In the genomic region with DNA sequence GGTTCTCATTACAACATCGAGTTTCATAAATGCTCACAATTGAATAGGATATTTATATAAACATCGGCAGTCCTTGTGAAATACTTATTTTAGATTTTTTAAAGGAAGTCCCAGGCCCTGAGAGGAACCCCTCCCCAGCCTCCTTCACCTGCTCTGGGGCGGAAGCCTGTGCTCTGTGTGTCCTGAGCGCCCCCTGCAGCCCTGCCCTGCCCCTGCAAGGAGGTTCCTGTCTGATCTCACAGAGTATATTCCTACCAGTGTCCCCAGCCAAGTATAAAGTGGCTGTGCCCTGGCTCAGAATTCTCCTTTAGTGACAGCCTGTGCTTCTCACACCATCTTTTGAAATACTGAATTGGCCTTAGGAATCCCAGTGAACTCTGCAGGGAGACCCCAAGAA, we compare ENCODE assay signal across 1 cellular context.
TF ChIP-seq lines count a peak whose summit lies in the region.

No MANE protein-coding gene starts in this region.

TF ChIP-seq in GM23338, 12 proteins besides CTCF, POLR2A, EP300 and RAD21 (continued from another document):
- TF ChIP-seq ETS1 (IDR thresholded peaks at IDR 0.05) (no peak), JUNB (IDR thresholded peaks at IDR 0.05; ENCODE audit: unreplicated experiment) (no peak)
